ENCODE assay signal across 8 cellular contexts in the genomic region with DNA sequence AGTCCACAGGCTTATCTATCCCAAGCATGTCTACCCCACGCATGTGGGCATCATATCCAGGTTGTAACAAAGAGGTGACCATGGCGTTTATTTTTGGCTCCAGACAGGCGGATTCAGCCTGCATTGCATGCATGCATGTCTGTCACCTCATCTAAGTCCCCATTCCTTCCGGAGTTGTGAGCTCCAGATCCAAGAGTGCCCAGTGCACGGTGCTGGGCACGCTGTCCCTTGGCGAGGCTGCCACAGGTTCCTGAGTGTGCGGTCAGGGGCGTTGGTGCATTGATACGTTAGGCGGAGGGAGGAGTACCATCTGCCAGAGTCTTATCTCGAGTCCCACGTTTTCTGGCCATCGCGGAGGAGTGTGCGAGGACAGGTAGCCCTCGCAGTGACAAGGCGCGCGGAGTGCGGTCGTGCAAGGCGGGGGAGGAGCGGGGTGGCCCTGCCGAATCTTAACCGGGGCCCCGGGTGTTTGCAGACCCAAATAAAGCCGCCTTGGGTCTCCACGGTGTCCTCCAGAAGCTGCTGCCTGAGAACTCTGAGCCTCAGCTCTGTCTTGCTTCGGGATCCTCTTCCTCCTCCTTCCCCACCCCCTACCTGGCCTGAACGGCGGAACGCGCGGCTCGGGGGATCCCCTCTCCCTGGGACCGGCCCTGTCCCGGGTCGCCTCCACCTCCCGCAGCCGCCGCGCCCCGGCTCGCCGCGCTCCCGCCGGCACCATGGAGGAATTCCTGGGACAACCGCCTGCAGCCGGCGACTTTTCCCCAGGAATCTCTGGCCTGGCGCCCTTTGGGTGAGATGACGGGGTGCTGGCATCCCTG. TPM values are rescaled to one million over a fixed set of nuclear protein-coding genes. Genes with fewer than 3 reads are reported as not detected.
DNase-seq lines count a peak whose midpoint lies in the region; ATAC-seq and TF ChIP-seq lines count a peak whose summit lies in the region.

No MANE protein-coding gene starts in this region.

- POLR2A ChIA-PET in MCF 10A (lab: Yijun Ruan, JAX) = no interaction called here
- POLR2A ChIA-PET in activated CD8-positive, alpha-beta T cell treated with anti-CD3 and anti-CD28 coated beads, Interleukin-2, amount 10 ng/mL, durations not matched to agents 7 days and 5 days (lab: Charles Lee) = no interaction called here

- TF ChIP-seq CTCF in MCF 10A (IDR thresholded peaks at IDR 0.05; ENCODE audit: unreplicated experiment) = no peak

- DNase-seq in D341Med (ENCODE audit: low spot score) = peak; percentile 74
- DNase-seq in MCF 10A (ENCODE audit: unreplicated experiment) = no peak
- DNase-seq in naive B cell = no peak
- no peak for DNase-seq in activated CD8-positive, alpha-beta T cell treated with anti-CD3 and anti-CD28 coated beads, Interleukin-2, amount 10 ng/mL, durations not matched to agents 7 days and 5 days
- DNase-seq in activated naive CD8-positive, alpha-beta T cell treated with anti-CD3 and anti-CD28 coated beads for 36 hours = no peak
- DNase-seq in NCI-H226 = no peak
- no peak for DNase-seq in activated CD4-positive, alpha-beta T cell treated with anti-CD3 and anti-CD28 coated beads, Interleukin-2, amount 10 ng/mL, durations not matched to agents 24 days and 14 days

- intact Hi-C loops in MCF 10A (cut with micrococcal nuclease) = no loop called here
- intact Hi-C loops in activated CD4-positive, alpha-beta T cell treated with anti-CD3 and anti-CD28 coated beads, Interleukin-2, amount 10 ng/mL, durations not matched to agents 24 days and 14 days (cut with micrococcal nuclease) = no loop called here

- H3K27ac Mint-ChIP-seq in MCF 10A (ENCODE audit: low read depth, unreplicated experiment) = no peak overlapping the region
- peak overlapping the region in 2 of 6 donors; percentile 38 to 69 for H3K27ac Mint-ChIP-seq in naive B cell
- no peak overlapping the region for H3K27ac Mint-ChIP-seq in activated CD8-positive, alpha-beta T cell treated with anti-CD3 and anti-CD28 coated beads, Interleukin-2, amount 10 ng/mL, durations not matched to agents 7 days and 5 days
- H3K27ac Mint-ChIP-seq in activated naive CD8-positive, alpha-beta T cell treated with anti-CD3 and anti-CD28 coated beads for 36 hours = no peak overlapping the region
- H3K27ac Mint-ChIP-seq in activated CD4-positive, alpha-beta T cell treated with anti-CD3 and anti-CD28 coated beads, Interleukin-2, amount 10 ng/mL, durations not matched to agents 24 days and 14 days = no peak overlapping the region

- H3K4me1 Mint-ChIP-seq in MCF 10A (ENCODE audit: insufficient read depth, unreplicated experiment) (peaks cover 8% of the 10 kb centered on the region), naive B cell (peaks cover 15 to 27% (median 26%) of the 10 kb centered on the region in 3 donors)
- no peaks in the 10 kb centered on the region for H3K4me1 Mint-ChIP-seq in activated CD8-positive, alpha-beta T cell treated with anti-CD3 and anti-CD28 coated beads, Interleukin-2, amount 10 ng/mL, durations not matched to agents 7 days and 5 days (ENCODE audit: low read depth)
- H3K4me1 Mint-ChIP-seq in activated naive CD8-positive, alpha-beta T cell treated with anti-CD3 and anti-CD28 coated beads for 36 hours = no peaks in the 10 kb centered on the region
- peaks cover 4% of the 10 kb centered on the region for H3K4me1 Mint-ChIP-seq in activated CD4-positive, alpha-beta T cell treated with anti-CD3 and anti-CD28 coated beads, Interleukin-2, amount 10 ng/mL, durations not matched to agents 24 days and 14 days

- CTCF ChIA-PET in MCF 10A (lab: Yijun Ruan, JAX) = no interaction called here
- CTCF ChIA-PET in activated CD8-positive, alpha-beta T cell treated with anti-CD3 and anti-CD28 coated beads, Interleukin-2, amount 10 ng/mL, durations not matched to agents 7 days and 5 days (lab: Charles Lee) = no interaction called here

- H3K27me3 Mint-ChIP-seq in MCF 10A (ENCODE audit: insufficient read depth, unreplicated experiment) (peaks cover 39% of the 10 kb centered on the region), naive B cell (peaks cover 30 to 34% (median 31%) of the 10 kb centered on the region in 3 donors)
- H3K27me3 Mint-ChIP-seq in activated CD8-positive, alpha-beta T cell treated with anti-CD3 and anti-CD28 coated beads, Interleukin-2, amount 10 ng/mL, durations not matched to agents 7 days and 5 days (ENCODE audit: low read depth) = peaks cover 10% of the 10 kb centered on the region
- peaks cover 36% of the 10 kb centered on the region for H3K27me3 Mint-ChIP-seq in activated naive CD8-positive, alpha-beta T cell treated with anti-CD3 and anti-CD28 coated beads for 36 hours
- peaks cover 22% of the 10 kb centered on the region for H3K27me3 Mint-ChIP-seq in activated CD4-positive, alpha-beta T cell treated with anti-CD3 and anti-CD28 coated beads, Interleukin-2, amount 10 ng/mL, durations not matched to agents 24 days and 14 days

- BruUV-seq in MCF 10A (replicated peaks; lab: Mats Ljungman, UMichigan) = no TSS peak

- H3K4me3 Mint-ChIP-seq in MCF 10A (ENCODE audit: unreplicated experiment) = peak overlapping the region; percentile 53
- peak overlapping the region; percentile 84 to 92 (median 88) for H3K4me3 Mint-ChIP-seq in naive B cell
- H3K4me3 Mint-ChIP-seq in activated CD8-positive, alpha-beta T cell treated with anti-CD3 and anti-CD28 coated beads, Interleukin-2, amount 10 ng/mL, durations not matched to agents 7 days and 5 days = no peak overlapping the region
- H3K4me3 Mint-ChIP-seq in activated naive CD8-positive, alpha-beta T cell treated with anti-CD3 and anti-CD28 coated beads for 36 hours = no peak overlapping the region
- H3K4me3 Mint-ChIP-seq in activated CD4-positive, alpha-beta T cell treated with anti-CD3 and anti-CD28 coated beads, Interleukin-2, amount 10 ng/mL, durations not matched to agents 24 days and 14 days = no peak overlapping the region

- H3K9me3 Mint-ChIP-seq in MCF 10A (ENCODE audit: unreplicated experiment) = no peaks in the 10 kb centered on the region
- H3K9me3 Mint-ChIP-seq in naive B cell = peaks cover 0 to 1% (median 0%) of the 10 kb centered on the region in 7 donors
- no peaks in the 10 kb centered on the region for H3K9me3 Mint-ChIP-seq in activated CD8-positive, alpha-beta T cell treated with anti-CD3 and anti-CD28 coated beads, Interleukin-2, amount 10 ng/mL, durations not matched to agents 7 days and 5 days (ENCODE audit: insufficient read depth)
- H3K9me3 Mint-ChIP-seq in activated naive CD8-positive, alpha-beta T cell treated with anti-CD3 and anti-CD28 coated beads for 36 hours = peaks cover 2% of the 10 kb centered on the region
- H3K9me3 Mint-ChIP-seq in activated CD4-positive, alpha-beta T cell treated with anti-CD3 and anti-CD28 coated beads, Interleukin-2, amount 10 ng/mL, durations not matched to agents 24 days and 14 days = peaks cover 4% of the 10 kb centered on the region

- H3K36me3 Mint-ChIP-seq in MCF 10A (ENCODE audit: insufficient read depth, unreplicated experiment) = no peaks in the 10 kb centered on the region
- H3K36me3 Mint-ChIP-seq in naive B cell = no peaks in the 10 kb centered on the region
- H3K36me3 Mint-ChIP-seq in activated CD8-positive, alpha-beta T cell treated with anti-CD3 and anti-CD28 coated beads, Interleukin-2, amount 10 ng/mL, durations not matched to agents 7 days and 5 days (ENCODE audit: low read depth) = no peaks in the 10 kb centered on the region
- H3K36me3 Mint-ChIP-seq in activated naive CD8-positive, alpha-beta T cell treated with anti-CD3 and anti-CD28 coated beads for 36 hours = no peaks in the 10 kb centered on the region
- H3K36me3 Mint-ChIP-seq in activated CD4-positive, alpha-beta T cell treated with anti-CD3 and anti-CD28 coated beads, Interleukin-2, amount 10 ng/mL, durations not matched to agents 24 days and 14 days (ENCODE audit: low read depth) = no peaks in the 10 kb centered on the region

- ATAC-seq in HG02642 (IDR thresholded peaks at IDR 0.05; ENCODE audit: poor library complexity, unreplicated experiment) (peak; percentile 34), naive B cell (ENCODE audit: low read depth in 2 of 2) (peak; percentile 30 to 32)
- ATAC-seq in activated CD8-positive, alpha-beta T cell treated with anti-CD3 and anti-CD28 coated beads, Interleukin-2, amount 10 ng/mL, durations not matched to agents 7 days and 5 days = no peak

RNA-seq across cellular contexts. Expression of gene GALNTL6, which starts 0.6 kb away (rescaled TPM):
- total RNA-seq in MCF 10A (2022) = not detected in 2 replicates
- polyA plus RNA-seq in naive B cell (ENCODE audit: low read depth in 6 of 6) = 1 to 10 TPM in 1 of 6 donors, under 1 TPM in 5; 0.09 to 1.5 (median 0.52) TPM
- total RNA-seq in activated CD8-positive, alpha-beta T cell treated with anti-CD3 and anti-CD28 coated beads, Interleukin-2, amount 10 ng/mL, durations not matched to agents 7 days and 5 days = not detected
- not detected for total RNA-seq in activated naive CD8-positive, alpha-beta T cell treated with anti-CD3 and anti-CD28 coated beads for 36 hours
- total RNA-seq in activated CD4-positive, alpha-beta T cell treated with anti-CD3 and anti-CD28 coated beads, Interleukin-2, amount 10 ng/mL, durations not matched to agents 24 days and 14 days = not detected in 2 replicates

Comparison
In these comparisons a context has a peak if more than half of its experiments do, and no peak if none do; other contexts are left out.
1. H3K4me3 Mint-ChIP-seq: peak in MCF 10A (single experiment) and naive B cell (8 of 8); none in activated CD8-positive, alpha-beta T cell treated with anti-CD3 and anti-CD28 coated beads, Interleukin-2, amount 10 ng/mL, durations not matched to agents 7 days and 5 days (single experiment), activated naive CD8-positive, alpha-beta T cell treated with anti-CD3 and anti-CD28 coated beads for 36 hours (single experiment) and activated CD4-positive, alpha-beta T cell treated with anti-CD3 and anti-CD28 coated beads, Interleukin-2, amount 10 ng/mL, durations not matched to agents 24 days and 14 days (single experiment).